10 cellular contexts compared by ENCODE assay signal in the genomic region with DNA sequence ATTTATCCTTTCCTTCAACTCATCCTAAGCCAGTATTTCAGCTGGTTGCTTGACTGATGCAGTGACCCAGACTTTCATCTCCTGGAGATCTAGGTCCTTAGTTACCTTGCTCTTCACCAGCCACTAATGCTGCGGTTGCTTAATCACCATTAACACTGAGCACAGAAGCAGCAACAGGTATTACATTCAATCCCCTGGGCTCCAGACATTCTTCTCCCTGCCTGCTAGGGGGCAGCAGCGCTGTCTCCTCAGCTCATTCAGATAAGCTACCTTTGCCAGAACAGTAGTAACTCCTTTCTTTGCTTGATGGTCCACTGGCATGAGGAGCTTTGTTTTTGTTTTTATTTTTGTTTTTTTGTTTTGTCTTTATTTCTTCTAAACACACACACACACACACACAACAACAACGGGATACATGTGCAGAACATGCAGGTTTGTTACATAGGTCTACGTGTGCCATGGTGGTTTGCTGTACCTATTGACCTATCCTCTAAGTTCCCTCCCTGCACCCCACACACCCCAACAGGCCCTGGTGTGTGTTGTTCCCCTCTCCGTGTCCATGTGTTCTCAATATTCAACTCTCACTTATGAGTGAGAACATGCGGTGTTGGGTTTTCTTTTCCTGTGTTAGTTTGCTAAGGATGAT.
DNase-seq lines count a peak whose midpoint lies in the region; ATAC-seq, FAIRE-seq and TF ChIP-seq lines count a peak whose summit lies in the region.
"Had no signal": no experiment of that assay in that cellular context is flagged by ENCODE, and none has a peak within 500 bp of the region (broad histone marks: within the 10 kb centered on the region; RNA-seq: fewer than 3 reads in every experiment).

No MANE protein-coding gene starts in this region.

- H3K27me3 Mint-ChIP-seq in MCF 10A (ENCODE audit: insufficient read depth, unreplicated experiment): peaks cover 5% of the 10 kb centered on the region
- H3K27me3 Mint-ChIP-seq in activated T-helper 2 cell treated with anti-CD3 and anti-CD28 coated beads, Interferon-gamma antibody, Interleukin-2, Interleukin-4, amounts not matched to agents 10 μg/mL and 5 μg/mL and 100 μg/mL, durations not matched to agents 14 hours and 24 hours and 36 hours (ENCODE audit: low read depth): no peaks in the 10 kb centered on the region

- H3K36me3 ChIP-seq in breast epithelium: no peaks in the 10 kb centered on the region
- H3K36me3 ChIP-seq in H1 (ENCODE audit: control insufficient read depth in 2 of 4, insufficient read depth in 4 of 4, low read length in 3 of 4): no peaks in the 10 kb centered on the region; a peak in 1 of 8 replicates
- no peaks in the 10 kb centered on the region for H3K36me3 ChIP-seq in stomach

- 76% methylated on average over 6 of the region's 6 CpGs; no CpG with 5 or more reads in 1 of the 2 experiments for WGBS in H1 (ENCODE audit: extremely low coverage in 1 of 2, insufficient coverage in 1 of 2, insufficient read length in 1 of 2, insufficient replicate concordance in 2 of 2, low coverage in 1 of 2, low lambda C conversion rate in 2 of 2, missing lambda C conversion rate in 1 of 2), 2 experiments
- WGBS in stomach, 5 donors: 77 to 83% (median 82%) methylated on average over 6 of the region's 6 CpGs

- ATAC-seq in sciatic nerve (no peak), omental fat pad (ENCODE audit: low FRiP score) (no peak)
- ATAC-seq: activated naive CD4-positive, alpha-beta T cell treated with anti-CD3 and anti-CD28 coated beads, Interleukin-2, amount 50 U/mL, for 72 hours had no signal

- H3K4ac ChIP-seq in H1 (replicated peaks; ENCODE audit: insufficient read length, low read depth, low read length): no peak overlapping the region

- no peak overlapping the region for H3K4me3 ChIP-seq in breast epithelium
- no peak overlapping the region for H3K4me3 ChIP-seq in H1 (ENCODE audit: extremely low read depth in 1 of 4, insufficient read depth in 2 of 4, low read depth in 3 of 4, low read length in 4 of 4)
- no peak overlapping the region for H3K4me3 ChIP-seq in stomach

- H3K9ac ChIP-seq in H1 (replicated peaks in 1 of 4; ENCODE audit: extremely low read depth in 1 of 4, low read depth in 3 of 4, low read length in 3 of 4): no peak overlapping the region

- no peak overlapping the region for H3K18ac ChIP-seq in H1 (ENCODE audit: extremely low read depth, low read length)

- TF ChIP-seq EP300 in H1 (IDR thresholded peaks at IDR 0.05; ENCODE audit: borderline replicate concordance in 1 of 2, low read depth in 2 of 2, low read length in 2 of 2) (no peak), stomach (IDR thresholded peaks at IDR 0.05) (no peak)

- peaks cover 7% of the 10 kb centered on the region for H3K9me3 Mint-ChIP-seq in MCF 10A (ENCODE audit: unreplicated experiment)
- H3K9me3 Mint-ChIP-seq in activated T-helper 2 cell treated with anti-CD3 and anti-CD28 coated beads, Interferon-gamma antibody, Interleukin-2, Interleukin-4, amounts not matched to agents 10 μg/mL and 5 μg/mL and 100 μg/mL, durations not matched to agents 14 hours and 24 hours and 36 hours: peaks cover 24% of the 10 kb centered on the region

- H2BK12ac ChIP-seq in H1 (ENCODE audit: low read depth, low read length): no peak overlapping the region; the same call in 1 of the 2 replicates

- H2AK5ac ChIP-seq in H1 (ENCODE audit: low read depth, low read length): no peak overlapping the region

- no peaks in the 10 kb centered on the region for H3K4me1 Mint-ChIP-seq in MCF 10A (ENCODE audit: insufficient read depth, unreplicated experiment)
- H3K4me1 Mint-ChIP-seq in activated T-helper 2 cell treated with anti-CD3 and anti-CD28 coated beads, Interferon-gamma antibody, Interleukin-2, Interleukin-4, amounts not matched to agents 10 μg/mL and 5 μg/mL and 100 μg/mL, durations not matched to agents 14 hours and 24 hours and 36 hours (ENCODE audit: low read depth): no peaks in the 10 kb centered on the region

- H3K4me2 ChIP-seq in H1 (ENCODE audit: insufficient read depth in 1 of 2, low read depth in 2 of 2, low read length in 2 of 2): no peak overlapping the region

- no peaks in the 10 kb centered on the region for H3K23me2 ChIP-seq in H1 (ENCODE audit: low read depth, low read length)

- peak; percentile 81 for FAIRE-seq in H1 (lab: Jason Lieb, UNC)
- FAIRE-seq: GM18507 had no signal

- H3K79me2 ChIP-seq in H1 (ENCODE audit: control insufficient read depth in 1 of 2, insufficient read depth in 2 of 2, low read length in 2 of 2): no peaks in the 10 kb centered on the region

- H3K27me3 ChIP-seq in breast epithelium (no peaks in the 10 kb centered on the region), H1 (replicated peaks in 1 of 4; ENCODE audit: control insufficient read depth in 3 of 4, extremely low read depth in 1 of 4, insufficient read depth in 3 of 4, low read length in 3 of 4) (no peaks in the 10 kb centered on the region), stomach (no peaks in the 10 kb centered on the region)

- H2AFZ ChIP-seq in H1 (ENCODE audit: low read length): no peak overlapping the region

- BruUV-seq in MCF 10A (replicated peaks; lab: Mats Ljungman, UMichigan): no TSS peak

- H3K4me3 Mint-ChIP-seq in MCF 10A (ENCODE audit: unreplicated experiment): no peak overlapping the region
- no peak overlapping the region for H3K4me3 Mint-ChIP-seq in activated T-helper 2 cell treated with anti-CD3 and anti-CD28 coated beads, Interferon-gamma antibody, Interleukin-2, Interleukin-4, amounts not matched to agents 10 μg/mL and 5 μg/mL and 100 μg/mL, durations not matched to agents 14 hours and 24 hours and 36 hours (ENCODE audit: low read depth)

- H3K23ac ChIP-seq in H1 (ENCODE audit: insufficient read length): no peak overlapping the region

- no peaks in the 10 kb centered on the region for H3K4me1 ChIP-seq in breast epithelium
- no peaks in the 10 kb centered on the region for H3K4me1 ChIP-seq in H1 (replicated peaks in 1 of 4; ENCODE audit: control insufficient read depth in 3 of 4, insufficient read depth in 4 of 4, low read length in 3 of 4)
- H3K4me1 ChIP-seq in stomach: no peaks in the 10 kb centered on the region

- H3K27ac ChIP-seq in breast epithelium (no peak overlapping the region), H1 (ENCODE audit: low read depth, low read length) (no peak overlapping the region), stomach (no peak overlapping the region)

- H3K27ac Mint-ChIP-seq in MCF 10A (ENCODE audit: low read depth, unreplicated experiment): no peak overlapping the region
- H3K27ac Mint-ChIP-seq in activated T-helper 2 cell treated with anti-CD3 and anti-CD28 coated beads, Interferon-gamma antibody, Interleukin-2, Interleukin-4, amounts not matched to agents 10 μg/mL and 5 μg/mL and 100 μg/mL, durations not matched to agents 14 hours and 24 hours and 36 hours: no peak overlapping the region
- H3K27ac Mint-ChIP-seq: activated naive CD4-positive, alpha-beta T cell treated with anti-CD3 and anti-CD28 coated beads, Interleukin-2, amount 50 U/mL, for 72 hours had no signal

- H2BK120ac ChIP-seq in H1 (replicated peaks; ENCODE audit: low read depth, low read length): no peak overlapping the region

- peak; percentile 87 to 90 for TF ChIP-seq RAD21 in H1 (IDR thresholded peaks at IDR 0.05 in 1 of 2, conservative IDR thresholded peaks at IDR 0.05 in 1 of 2; ENCODE audit: low read depth in 2 of 2, low read length in 2 of 2)

- no peak overlapping the region for H3K14ac ChIP-seq in H1 (ENCODE audit: insufficient read length)

- no peak overlapping the region for H4K5ac ChIP-seq in H1 (ENCODE audit: insufficient read length, low read depth, low read length)

- H3K9me3 ChIP-seq in breast epithelium (no peaks in the 10 kb centered on the region), H1 (ENCODE audit: insufficient read depth in 2 of 2, low read depth in 1 of 2, low read length in 1 of 2) (peaks cover 0 to 13% of the 10 kb centered on the region in 2 experiments; a peak in 3 of 4 replicates), stomach (peaks cover 0 to 7% (median 0%) of the 10 kb centered on the region in 4 donors)

- CTCF ChIA-PET in MCF 10A (lab: Yijun Ruan, JAX) (interaction anchor here (1.0 to 1.5 kb wide), 4 partner anchors 10 to 694 kb away, joined by 3 to 6 read pairs (median 4); no protein-coding TSS in a partner anchor), H1 (lab: Charles Lee; ENCODE audit: partially characterized antibody) (interaction anchor here (0.6 to 1.9 kb wide), 43 partner anchors 9 to 772 kb away, joined by 3 to 7 read pairs (median 3); no protein-coding TSS in a partner anchor)

- no peak for TF ChIP-seq POLR2A in breast epithelium (IDR thresholded peaks at IDR 0.05)
- TF ChIP-seq POLR2A in H1 (IDR thresholded peaks at IDR 0.05; ENCODE audit: control extremely low read depth in 1 of 2, low read depth in 2 of 2, low read length in 2 of 2): no peak
- no peak for TF ChIP-seq POLR2A in stomach (IDR thresholded peaks at IDR 0.05)

- no peaks in the 10 kb centered on the region for H3K36me3 Mint-ChIP-seq in MCF 10A (ENCODE audit: insufficient read depth, unreplicated experiment)
- H3K36me3 Mint-ChIP-seq in activated T-helper 2 cell treated with anti-CD3 and anti-CD28 coated beads, Interferon-gamma antibody, Interleukin-2, Interleukin-4, amounts not matched to agents 10 μg/mL and 5 μg/mL and 100 μg/mL, durations not matched to agents 14 hours and 24 hours and 36 hours (ENCODE audit: low read depth): no peaks in the 10 kb centered on the region
- H3K36me3 Mint-ChIP-seq: activated naive CD4-positive, alpha-beta T cell treated with anti-CD3 and anti-CD28 coated beads, Interleukin-2, amount 50 U/mL, for 72 hours had no signal

- POLR2A ChIA-PET in MCF 10A (lab: Yijun Ruan, JAX): no interaction called here
- POLR2A ChIA-PET in H1 (lab: Charles Lee; ENCODE audit: partially characterized antibody): interaction anchor here (1.0 kb wide), 1 partner anchor 91 kb away, joined by 3 read pairs; no protein-coding TSS in a partner anchor

- H4K20me1 ChIP-seq in H1 (replicated peaks in 1 of 2; ENCODE audit: control insufficient read depth in 1 of 2, insufficient read depth in 2 of 2, low read length in 2 of 2): no peaks in the 10 kb centered on the region

- H2BK20ac ChIP-seq in H1 (ENCODE audit: low read length): peak overlapping the region; percentile 87; the same call in 1 of the 2 replicates

- H2BK5ac ChIP-seq in H1 (ENCODE audit: low read depth, low read length): no peak overlapping the region

- TF ChIP-seq CTCF in MCF 10A (IDR thresholded peaks at IDR 0.05; ENCODE audit: unreplicated experiment): peak; percentile 25
- TF ChIP-seq CTCF in breast epithelium (IDR thresholded peaks at IDR 0.05): peak in 1 of 3 donors; percentile 12
- peak; percentile 71 to 89 (median 77) for TF ChIP-seq CTCF in H1 (IDR thresholded peaks at IDR 0.05; ENCODE audit: control extremely low read depth in 1 of 3, insufficient read depth in 1 of 3, low read depth in 1 of 3, low read length in 3 of 3)
- TF ChIP-seq CTCF in stomach (IDR thresholded peaks at IDR 0.05): peak in 4 of 7 experiments; percentile 2 to 39 (median 27)
- TF ChIP-seq CTCF in omental fat pad (IDR thresholded peaks at IDR 0.05): no peak

- H3K56ac ChIP-seq in H1 (replicated peaks; ENCODE audit: insufficient read length, low read depth, low read length): no peak overlapping the region

- H2BK15ac ChIP-seq in H1 (ENCODE audit: low read length): no peak overlapping the region

- intact Hi-C loops in MCF 10A (cut with micrococcal nuclease): loop anchor here (2.0 kb wide), 2 partner anchors 537 to 595 kb away; no protein-coding TSS in a partner anchor
- intact Hi-C loops in breast epithelium (cut with DNase I; ENCODE audit: low total_unique reads): loop anchor here (5.0 kb wide), 1 partner anchor 410 kb away; no protein-coding TSS in a partner anchor
- intact Hi-C loops in stomach (cut with DNase I; ENCODE audit: low total_unique reads): no loop called here
- intact Hi-C loops in sciatic nerve (cut with DNase I): no loop called here
- intact Hi-C loops in activated T-helper 2 cell treated with anti-CD3 and anti-CD28 coated beads, Interferon-gamma antibody, Interleukin-2, Interleukin-4, amounts not matched to agents 10 μg/mL and 5 μg/mL and 100 μg/mL, durations not matched to agents 14 hours and 24 hours and 36 hours (cut with micrococcal nuclease): no loop called here

- DNase-seq in MCF 10A (ENCODE audit: unreplicated experiment): peak; percentile 49
- no peak for DNase-seq in breast epithelium (ENCODE audit: low spot score in 2 of 2)
- peak; percentile 35 to 63 for DNase-seq in NCI-H524 (lab: John Stamatoyannopoulos, UW)
- DNase-seq in H1 (ENCODE audit: low read depth in 1 of 2, low spot score in 2 of 2): peak; percentile 38 to 57
- peak; percentile 35 for DNase-seq in stomach
- no peak for DNase-seq in sciatic nerve (ENCODE audit: low spot score)
- DNase-seq in activated T-helper 2 cell treated with anti-CD3 and anti-CD28 coated beads, Interferon-gamma antibody, Interleukin-2, Interleukin-4, amounts not matched to agents 10 μg/mL and 5 μg/mL and 100 μg/mL, durations not matched to agents 14 hours and 24 hours and 36 hours (ENCODE audit: low spot score): no peak
- DNase-seq in omental fat pad (ENCODE audit: low spot score): no peak

- H3K79me1 ChIP-seq in H1 (ENCODE audit: low read depth, low read length): no peaks in the 10 kb centered on the region

- no peak overlapping the region for H4K8ac ChIP-seq in H1 (ENCODE audit: extremely low read depth, insufficient read depth, low read length)

- no peak overlapping the region for H4K91ac ChIP-seq in H1 (replicated peaks; ENCODE audit: insufficient read length, low read length)

Comparison
In these comparisons a context has a peak if more than half of its experiments do, and no peak if none do; other contexts are left out.
1. DNase-seq: peak in MCF 10A (single experiment), NCI-H524 (2 of 2), H1 (2 of 2) and stomach (single experiment); none in breast epithelium (0 of 2), sciatic nerve (single experiment), activated T-helper 2 cell treated with anti-CD3 and anti-CD28 coated beads, Interferon-gamma antibody, Interleukin-2, Interleukin-4, amounts not matched to agents 10 μg/mL and 5 μg/mL and 100 μg/mL, durations not matched to agents 14 hours and 24 hours and 36 hours (single experiment) and omental fat pad (single experiment).
2. CTCF ChIP-seq: peak in MCF 10A (single experiment), H1 (3 of 3) and stomach (4 of 7); none in omental fat pad (0 of 3).
3. intact Hi-C loops: an anchor here in MCF 10A (2.0 kb wide) and breast epithelium (5.0 kb wide); none called in stomach, sciatic nerve and activated T-helper 2 cell treated with anti-CD3 and anti-CD28 coated beads, Interferon-gamma antibody, Interleukin-2, Interleukin-4, amounts not matched to agents 10 μg/mL and 5 μg/mL and 100 μg/mL, durations not matched to agents 14 hours and 24 hours and 36 hours.